8 cellular contexts compared by ENCODE assay signal in genomic region chr5:144203750-144204596, GRCh38. TPM values are rescaled to one million over a fixed set of nuclear protein-coding genes. Genes with fewer than 3 reads are reported as not detected.
A peak's percentile ranks its signal among the peaks of the same experiment; 100 is the strongest.
DNase-seq lines count a peak whose midpoint lies in the region; ATAC-seq and TF ChIP-seq lines count a peak whose summit lies in the region.

No MANE protein-coding gene starts in this region.

- H3K4me3 Mint-ChIP-seq in activated naive CD4-positive, alpha-beta T cell treated with anti-CD3 and anti-CD28 coated beads for 36 hours: no peak overlapping the region
- H3K4me3 Mint-ChIP-seq in T-helper 2 cell treated with Interferon-gamma antibody and Interleukin-4, amounts not matched to agents 5 μg/mL and 100 μg/mL, for 36 hours: no peak overlapping the region

- no peaks in the 10 kb centered on the region for H3K4me1 ChIP-seq in cardiac muscle cell (ENCODE audit: low read depth)

- H3K36me3 ChIP-seq in cardiac muscle cell: no peaks in the 10 kb centered on the region

- no peaks in the 10 kb centered on the region for H3K36me3 Mint-ChIP-seq in activated naive CD4-positive, alpha-beta T cell treated with anti-CD3 and anti-CD28 coated beads for 36 hours (ENCODE audit: low read depth)
- H3K36me3 Mint-ChIP-seq in T-helper 2 cell treated with Interferon-gamma antibody and Interleukin-4, amounts not matched to agents 5 μg/mL and 100 μg/mL, for 36 hours (ENCODE audit: low read depth): no peaks in the 10 kb centered on the region

- DNase-seq in DMS114 treated with DMSO at 0.1 percent for 48 hours (lab: John Stamatoyannopoulos, UW; ENCODE audit: unreplicated experiment) (peak; percentile 68), NCI-H69 (lab: John Stamatoyannopoulos, UW) (peak; percentile 95), cardiac muscle cell (ENCODE audit: low read depth in 1 of 2, low spot score in 1 of 2) (peak; percentile 68 to 84), retina (peak; percentile 64)
- peak; percentile 65 for DNase-seq in activated naive CD4-positive, alpha-beta T cell treated with anti-CD3 and anti-CD28 coated beads for 36 hours
- no peak for DNase-seq in T-helper 2 cell treated with Interferon-gamma antibody and Interleukin-4, amounts not matched to agents 5 μg/mL and 100 μg/mL, for 36 hours (ENCODE audit: low spot score)

- H3K4me1 Mint-ChIP-seq in activated naive CD4-positive, alpha-beta T cell treated with anti-CD3 and anti-CD28 coated beads for 36 hours (ENCODE audit: low read depth): peaks cover 17% of the 10 kb centered on the region
- H3K4me1 Mint-ChIP-seq in T-helper 2 cell treated with Interferon-gamma antibody and Interleukin-4, amounts not matched to agents 5 μg/mL and 100 μg/mL, for 36 hours (ENCODE audit: low read depth): peaks cover 2% of the 10 kb centered on the region

- H3K27me3 Mint-ChIP-seq in activated naive CD4-positive, alpha-beta T cell treated with anti-CD3 and anti-CD28 coated beads for 36 hours (ENCODE audit: low read depth): peaks cover 38% of the 10 kb centered on the region
- H3K27me3 Mint-ChIP-seq in T-helper 2 cell treated with Interferon-gamma antibody and Interleukin-4, amounts not matched to agents 5 μg/mL and 100 μg/mL, for 36 hours (ENCODE audit: low read depth): peaks cover 56% of the 10 kb centered on the region

- no peak overlapping the region for H3K27ac ChIP-seq in cardiac muscle cell

- CTCF ChIA-PET in activated naive CD4-positive, alpha-beta T cell treated with anti-CD3 and anti-CD28 coated beads for 36 hours (lab: Charles Lee): interaction anchor here (0.6 to 3.2 kb wide), 22 partner anchors 8 to 1927 kb away, joined by 3 to 15 read pairs (median 3); no protein-coding TSS in a partner anchor

- peaks cover 43% of the 10 kb centered on the region for H3K27me3 ChIP-seq in cardiac muscle cell

- H3K4me3 ChIP-seq in cardiac muscle cell: no peak overlapping the region

- TF ChIP-seq CTCF in cardiac muscle cell (IDR thresholded peaks at IDR 0.05; ENCODE audit: low read depth, low read length): peak; percentile 91

- H3K9me3 ChIP-seq in cardiac muscle cell (ENCODE audit: low read depth): no peaks in the 10 kb centered on the region

- H3K27ac Mint-ChIP-seq in activated naive CD4-positive, alpha-beta T cell treated with anti-CD3 and anti-CD28 coated beads for 36 hours: no peak overlapping the region
- H3K27ac Mint-ChIP-seq in T-helper 2 cell treated with Interferon-gamma antibody and Interleukin-4, amounts not matched to agents 5 μg/mL and 100 μg/mL, for 36 hours: no peak overlapping the region

- intact Hi-C loops in activated naive CD4-positive, alpha-beta T cell treated with anti-CD3 and anti-CD28 coated beads for 36 hours (cut with micrococcal nuclease): loop anchor here (1.0 to 10.0 kb wide), 4 partner anchors 1478 to 1921 kb away; no protein-coding TSS in a partner anchor

- peak; percentile 81 for ATAC-seq in GM19043 (IDR thresholded peaks at IDR 0.05; ENCODE audit: low read depth, unreplicated experiment)
- peak; percentile 89 for ATAC-seq in HG03159 (IDR thresholded peaks at IDR 0.05; ENCODE audit: unreplicated experiment)

- no peaks in the 10 kb centered on the region for H3K9me3 Mint-ChIP-seq in activated naive CD4-positive, alpha-beta T cell treated with anti-CD3 and anti-CD28 coated beads for 36 hours
- H3K9me3 Mint-ChIP-seq in T-helper 2 cell treated with Interferon-gamma antibody and Interleukin-4, amounts not matched to agents 5 μg/mL and 100 μg/mL, for 36 hours: no peaks in the 10 kb centered on the region

RNA-seq across cellular contexts. Expression of gene KCTD16, which starts 33.3 kb away (rescaled TPM):
- under 1 TPM; 0.27 to 0.29 TPM for total RNA-seq in activated naive CD4-positive, alpha-beta T cell treated with anti-CD3 and anti-CD28 coated beads for 36 hours
- total RNA-seq in cardiac muscle cell: 0.35 and 0.66 TPM in 2 replicates
- 0.13 and 0.27 TPM in 2 replicates for polyA plus RNA-seq in cardiac muscle cell

RNA-seq across cellular contexts. Expression of gene YIPF5, which starts 33.5 kb away (rescaled TPM):
- 10 to 100 TPM; 31.2 to 33.3 TPM for total RNA-seq in activated naive CD4-positive, alpha-beta T cell treated with anti-CD3 and anti-CD28 coated beads for 36 hours
- total RNA-seq in cardiac muscle cell: 17.8 and 34.5 TPM in 2 replicates
- polyA plus RNA-seq in cardiac muscle cell: 47.1 and 72.8 TPM in 2 replicates
